In the genomic region with DNA sequence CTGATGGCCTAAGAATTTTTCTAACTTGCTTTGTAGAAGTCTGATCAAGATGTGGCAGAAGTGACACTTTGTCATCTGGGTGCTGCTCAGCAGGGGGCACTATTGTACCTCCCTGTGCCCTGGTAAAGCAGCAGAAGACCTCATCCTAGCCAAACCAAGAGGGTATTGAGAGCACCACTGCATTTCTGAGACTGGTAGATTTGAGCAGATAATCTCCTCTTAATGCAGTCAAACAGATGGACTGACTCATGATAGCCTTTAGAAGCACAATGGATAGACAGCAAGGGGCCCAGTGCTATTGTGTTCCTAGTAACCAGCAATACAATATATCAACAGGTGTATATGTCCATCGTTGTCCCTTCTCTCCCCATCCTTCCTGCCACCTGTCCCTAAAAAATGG, we compare ENCODE assay signal across 9 cellular contexts. TPM values are rescaled to one million over a fixed set of nuclear protein-coding genes. Genes with fewer than 3 reads are reported as not detected.
DNase-seq lines count a peak whose midpoint lies in the region; ATAC-seq and TF ChIP-seq lines count a peak whose summit lies in the region.
"Had no signal": no experiment of that assay in that cellular context is flagged by ENCODE, and none has a peak within 500 bp of the region (broad histone marks: within the 10 kb centered on the region; RNA-seq: fewer than 3 reads in every experiment).

No MANE protein-coding gene starts in this region.

- H3K4me1 ChIP-seq in esophagus muscularis mucosa: peaks cover 9 to 36% (median 27%) of the 10 kb centered on the region in 4 donors

- peaks cover 11% of the 10 kb centered on the region for H3K36me3 Mint-ChIP-seq in activated CD8-positive, alpha-beta T cell treated with anti-CD3 and anti-CD28 coated beads for 36 hours (ENCODE audit: low read depth)

- no peak overlapping the region for H3K27ac Mint-ChIP-seq in activated CD8-positive, alpha-beta T cell treated with anti-CD3 and anti-CD28 coated beads for 36 hours

- H3K27ac ChIP-seq in esophagus muscularis mucosa (replicated peaks in 1 of 4): no peak overlapping the region
- H3K27ac ChIP-seq: parathyroid adenoma had no signal

- DNase-seq in AG20443 (ENCODE audit: low spot score) (peak; percentile 29), HCEC 1CT (peak; percentile 47), NCI-H748 treated with DMSO at 0.1 percent for 48 hours (lab: John Stamatoyannopoulos, UW) (peak; percentile 38), esophagus muscularis mucosa (ENCODE audit: extremely low spot score) (no peak), renal cortical epithelial cell (ENCODE audit: low read depth) (peak; percentile 53), pons (ENCODE audit: low spot score) (no peak)
- peak; percentile 91 for DNase-seq in activated CD8-positive, alpha-beta T cell treated with anti-CD3 and anti-CD28 coated beads for 36 hours

- H3K27me3 Mint-ChIP-seq in activated CD8-positive, alpha-beta T cell treated with anti-CD3 and anti-CD28 coated beads for 36 hours: peaks cover 2% of the 10 kb centered on the region

- peak; percentile 80 for TF ChIP-seq CTCF in activated CD8-positive, alpha-beta T cell treated with anti-CD3 and anti-CD28 coated beads for 36 hours (IDR thresholded peaks at IDR 0.05)
- peak in 2 of 3 experiments; percentile 19 to 35 for TF ChIP-seq CTCF in esophagus muscularis mucosa (IDR thresholded peaks at IDR 0.05)

- no peak for TF ChIP-seq POLR2A in esophagus muscularis mucosa (IDR thresholded peaks at IDR 0.05; ENCODE audit: low read depth)

- no peak for ATAC-seq in activated CD8-positive, alpha-beta T cell treated with anti-CD3 and anti-CD28 coated beads for 36 hours
- ATAC-seq in GM21723 (IDR thresholded peaks at IDR 0.05; ENCODE audit: unreplicated experiment): no peak

- intact Hi-C loops in activated CD8-positive, alpha-beta T cell treated with anti-CD3 and anti-CD28 coated beads for 36 hours (cut with micrococcal nuclease): no loop called here
- intact Hi-C loops in esophagus muscularis mucosa (cut with DNase I): no loop called here

- no peaks in the 10 kb centered on the region for H3K36me3 ChIP-seq in esophagus muscularis mucosa

- H3K27me3 ChIP-seq in esophagus muscularis mucosa: no peaks in the 10 kb centered on the region

- H3K4me3 Mint-ChIP-seq in activated CD8-positive, alpha-beta T cell treated with anti-CD3 and anti-CD28 coated beads for 36 hours: no peak overlapping the region

- no peak for TF ChIP-seq EP300 in esophagus muscularis mucosa (IDR thresholded peaks at IDR 0.05)

- H3K9me3 ChIP-seq in esophagus muscularis mucosa: no peaks in the 10 kb centered on the region

- peaks cover 13% of the 10 kb centered on the region for H3K4me1 Mint-ChIP-seq in activated CD8-positive, alpha-beta T cell treated with anti-CD3 and anti-CD28 coated beads for 36 hours (ENCODE audit: low read depth)

- WGBS in esophagus muscularis mucosa: 57% methylated on average over 1 of the region's 1 CpG

- no peaks in the 10 kb centered on the region for H3K9me3 Mint-ChIP-seq in activated CD8-positive, alpha-beta T cell treated with anti-CD3 and anti-CD28 coated beads for 36 hours

- H3K4me3 ChIP-seq in esophagus muscularis mucosa: no peak overlapping the region

- POLR2A ChIA-PET in activated CD8-positive, alpha-beta T cell treated with anti-CD3 and anti-CD28 coated beads for 36 hours (lab: Charles Lee): no interaction called here

- CTCF ChIA-PET in activated CD8-positive, alpha-beta T cell treated with anti-CD3 and anti-CD28 coated beads for 36 hours (lab: Charles Lee): interaction anchor here (1.0 to 1.4 kb wide), 2 partner anchors 13 kb away, joined by 3 read pairs; no protein-coding TSS in a partner anchor

RNA-seq across cellular contexts. Expression of a gene that starts 5.7 kb away (rescaled TPM):
- 100 to 1,000 TPM; 591 to 597 TPM for total RNA-seq in activated CD8-positive, alpha-beta T cell treated with anti-CD3 and anti-CD28 coated beads for 36 hours
- total RNA-seq in esophagus muscularis mucosa (100 to 1,000 TPM in 3 of 4 donors, 10 to 100 TPM in 1; 75.6 to 205 (median 131) TPM), renal cortical epithelial cell (654 and 806 TPM in 2 replicates)

RNA-seq across cellular contexts. Expression of a gene that starts 20.0 kb away (rescaled TPM):
- not detected for total RNA-seq in activated CD8-positive, alpha-beta T cell treated with anti-CD3 and anti-CD28 coated beads for 36 hours
- total RNA-seq in esophagus muscularis mucosa: not detected
- total RNA-seq in renal cortical epithelial cell: not detected in 2 replicates

RNA-seq across cellular contexts. Expression of a gene that starts 31.3 kb away (rescaled TPM):
- under 1 TPM in 1 of 2 experiments, not detected in 1; 0.07 TPM for total RNA-seq in activated CD8-positive, alpha-beta T cell treated with anti-CD3 and anti-CD28 coated beads for 36 hours
- total RNA-seq in esophagus muscularis mucosa: not detected
- total RNA-seq in renal cortical epithelial cell: 0.05 TPM in 1 of 2 replicates, not detected in the other

RNA-seq across cellular contexts. Expression of a gene that starts 34.6 kb away (rescaled TPM):
- total RNA-seq in activated CD8-positive, alpha-beta T cell treated with anti-CD3 and anti-CD28 coated beads for 36 hours: 100 to 1,000 TPM; 183 to 195 TPM
- total RNA-seq in esophagus muscularis mucosa (10 to 100 TPM; 53.6 to 79.7 (median 63.4) TPM), renal cortical epithelial cell (21.9 and 127 TPM in 2 replicates)

Comparison
In these comparisons a context has a peak if more than half of its experiments do, and no peak if none do; other contexts are left out.
1. DNase-seq: peak in AG20443 (single experiment), HCEC 1CT (single experiment), NCI-H748 treated with DMSO at 0.1 percent for 48 hours (single experiment), activated CD8-positive, alpha-beta T cell treated with anti-CD3 and anti-CD28 coated beads for 36 hours (single experiment) and renal cortical epithelial cell (single experiment); none in esophagus muscularis mucosa (single experiment) and pons (single experiment).